ENCODE assay signal across 16 cellular contexts in the genomic region with DNA sequence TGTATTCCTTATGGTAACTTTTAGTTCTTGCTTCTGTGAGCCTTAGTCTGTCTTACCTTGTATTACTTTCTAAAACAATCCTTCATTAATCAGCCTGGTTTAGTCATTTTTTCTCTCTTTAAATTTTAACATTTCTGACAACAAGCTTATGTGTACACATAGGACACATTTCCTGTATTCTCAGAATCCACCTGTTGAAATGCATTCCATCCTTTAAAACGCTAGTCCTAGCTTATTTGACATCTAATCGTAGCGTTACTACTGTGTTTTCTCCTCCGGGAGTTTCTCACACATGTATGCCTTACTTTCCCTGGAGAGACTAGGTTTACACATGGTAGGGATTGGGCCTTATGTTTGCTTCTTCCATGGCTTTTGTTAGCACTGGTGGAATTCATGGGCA. TPM values are rescaled to one million over a fixed set of nuclear protein-coding genes. Genes with fewer than 3 reads are reported as not detected.
DNase-seq lines count a peak whose midpoint lies in the region; ATAC-seq, FAIRE-seq and TF ChIP-seq lines count a peak whose summit lies in the region.
"Had no signal": no experiment of that assay in that cellular context is flagged by ENCODE, and none has a peak within 500 bp of the region (broad histone marks: within the 10 kb centered on the region; RNA-seq: fewer than 3 reads in every experiment).

No MANE protein-coding gene starts in this region.

- peak overlapping the region; percentile 77 for H2BK20ac ChIP-seq in H1 (ENCODE audit: low read length)

- H3K4me1 Mint-ChIP-seq in activated CD8-positive, alpha-beta memory T cell treated with anti-CD3 and anti-CD28 coated beads, Interleukin-2, amount 10 ng/mL, durations not matched to agents 7 days and 5 days, result peaks cover 50% of the 10 kb centered on the region

- no peaks in the 10 kb centered on the region for H3K27me3 Mint-ChIP-seq in activated CD8-positive, alpha-beta memory T cell treated with anti-CD3 and anti-CD28 coated beads, Interleukin-2, amount 10 ng/mL, durations not matched to agents 7 days and 5 days

- no peak overlapping the region for H4K8ac ChIP-seq in H1 (ENCODE audit: extremely low read depth, insufficient read depth, low read length)

- no peaks in the 10 kb centered on the region for H3F3A ChIP-seq in Loucy (ENCODE audit: low read depth)

- peaks cover 43% of the 10 kb centered on the region for H3K4me1 ChIP-seq in Loucy (ENCODE audit: insufficient read depth, low read length, poor library complexity, severe bottlenecking)
- H3K4me1 ChIP-seq in H1 (replicated peaks in 1 of 4; ENCODE audit: control insufficient read depth in 3 of 4, insufficient read depth in 4 of 4, low read length in 3 of 4), result peaks cover 2 to 24% (median 6%) of the 10 kb centered on the region in 4 experiments; a peak in 3 of 7 replicates
- H3K4me1 ChIP-seq in sigmoid colon, result peaks cover 0 to 76% (median 65%) of the 10 kb centered on the region in 4 donors

- H2BK5ac ChIP-seq in H1 (ENCODE audit: low read depth, low read length), result no peak overlapping the region

- H4K91ac ChIP-seq in H1 (replicated peaks; ENCODE audit: insufficient read length, low read length), result no peak overlapping the region

- H3K4me3 Mint-ChIP-seq in activated CD8-positive, alpha-beta memory T cell treated with anti-CD3 and anti-CD28 coated beads, Interleukin-2, amount 10 ng/mL, durations not matched to agents 7 days and 5 days, result no peak overlapping the region

- TF ChIP-seq POLR2A in H1 (IDR thresholded peaks at IDR 0.05; ENCODE audit: control extremely low read depth in 1 of 2, low read depth in 2 of 2, low read length in 2 of 2) (no peak), sigmoid colon (IDR thresholded peaks at IDR 0.05) (no peak), lower leg skin (IDR thresholded peaks at IDR 0.05) (no peak)

- no peak for ATAC-seq in activated CD8-positive, alpha-beta memory T cell treated with anti-CD3 and anti-CD28 coated beads, Interleukin-2, amount 10 ng/mL, durations not matched to agents 7 days and 5 days
- no peak for ATAC-seq in HG03565 (IDR thresholded peaks at IDR 0.05; ENCODE audit: unreplicated experiment)
- ATAC-seq: psoas muscle had no signal

- H3K79me1 ChIP-seq in H1 (ENCODE audit: low read depth, low read length), result no peaks in the 10 kb centered on the region

- H2BK15ac ChIP-seq in H1 (ENCODE audit: low read length), result peak overlapping the region; percentile 72; the same call in 1 of the 2 replicates

- H3K79me2 ChIP-seq in Loucy (ENCODE audit: insufficient read depth, low read length) (peaks cover 90% of the 10 kb centered on the region), H1 (ENCODE audit: control insufficient read depth in 1 of 2, insufficient read depth in 2 of 2, low read length in 2 of 2) (peaks cover 17 to 89% of the 10 kb centered on the region in 2 experiments; a peak in 3 of 4 replicates)

- H3K18ac ChIP-seq in H1 (ENCODE audit: extremely low read depth, low read length), result no peak overlapping the region

- no peak for FAIRE-seq in H1 (lab: Jason Lieb, UNC)

- DNase-seq in activated CD8-positive, alpha-beta memory T cell treated with anti-CD3 and anti-CD28 coated beads, Interleukin-2, amount 10 ng/mL, durations not matched to agents 7 days and 5 days, result no peak
- no peak for DNase-seq in activated CD8-positive, alpha-beta memory T cell treated with anti-CD3 and anti-CD28 coated beads, Interleukin-2, amount 50 U/mL, for 4 hours
- DNase-seq in H1 (ENCODE audit: low read depth in 1 of 2, low spot score in 2 of 2), result no peak
- no peak for DNase-seq in sigmoid colon
- DNase-seq in lower leg skin (ENCODE audit: low spot score in 2 of 2), result no peak
- no peak for DNase-seq in NCI-H2196 treated with DMSO at 0.1 percent for 48 hours (lab: John Stamatoyannopoulos, UW; ENCODE audit: unreplicated experiment)
- DNase-seq: ACHN; activated CD4-positive, CD25-positive, alpha-beta regulatory T cell; kidney glomerular epithelial cell; NCI-H2029 treated with DMSO at 0.1 percent for 48 hours; NCI-H526 treated with DMSO at 0.1 percent for 48 hours; psoas muscle; SW 1271 had no signal

- H2AFZ ChIP-seq in Loucy (ENCODE audit: low read length) (no peak overlapping the region), H1 (ENCODE audit: low read length) (no peak overlapping the region)

- H3K9me3 ChIP-seq in Loucy (ENCODE audit: insufficient read depth, low read depth, low read length) (no peaks in the 10 kb centered on the region), H1 (ENCODE audit: insufficient read depth in 2 of 2, low read depth in 1 of 2, low read length in 1 of 2) (no peaks in the 10 kb centered on the region), sigmoid colon (no peaks in the 10 kb centered on the region)
- H3K9me3 ChIP-seq: psoas muscle, suprapubic skin had no signal

- no peaks in the 10 kb centered on the region for H3K9me3 Mint-ChIP-seq in activated CD8-positive, alpha-beta memory T cell treated with anti-CD3 and anti-CD28 coated beads, Interleukin-2, amount 10 ng/mL, durations not matched to agents 7 days and 5 days (ENCODE audit: low read depth)

- no peak for TF ChIP-seq RAD21 in H1 (IDR thresholded peaks at IDR 0.05 in 1 of 2, conservative IDR thresholded peaks at IDR 0.05 in 1 of 2; ENCODE audit: low read depth in 2 of 2, low read length in 2 of 2)

- TF ChIP-seq EP300 in H1 (IDR thresholded peaks at IDR 0.05; ENCODE audit: borderline replicate concordance in 1 of 2, low read depth in 2 of 2, low read length in 2 of 2) (no peak), sigmoid colon (IDR thresholded peaks at IDR 0.05) (no peak)

- 74% methylated on average over 4 of the region's 4 CpGs; no CpG with 5 or more reads in 1 of the 2 experiments for WGBS in H1 (ENCODE audit: extremely low coverage in 1 of 2, insufficient coverage in 1 of 2, insufficient read length in 1 of 2, insufficient replicate concordance in 2 of 2, low coverage in 1 of 2, low lambda C conversion rate in 2 of 2, missing lambda C conversion rate in 1 of 2), 2 experiments
- WGBS in sigmoid colon, 2 donors, result 81 to 86% methylated on average over 4 of the region's 4 CpGs
- WGBS in lower leg skin, 2 donors, result 86 to 88% methylated on average over 4 of the region's 4 CpGs

- H2AK5ac ChIP-seq in H1 (ENCODE audit: low read depth, low read length), result no peak overlapping the region

- intact Hi-C loops in sigmoid colon (cut with DNase I), result loop anchor here (5.0 to 10.0 kb wide), 2 partner anchors 443 to 1470 kb away; a partner anchor contains a TSS
- intact Hi-C loops in lower leg skin (cut with DNase I; ENCODE audit: low total_unique reads), result no loop called here

- no peak overlapping the region for H3K23ac ChIP-seq in H1 (ENCODE audit: insufficient read length)

- TF ChIP-seq CTCF in Loucy (conservative IDR thresholded peaks at IDR 0.05; ENCODE audit: low read length), result no peak
- TF ChIP-seq CTCF in H1 (IDR thresholded peaks at IDR 0.05; ENCODE audit: control extremely low read depth in 1 of 3, insufficient read depth in 1 of 3, low read depth in 1 of 3, low read length in 3 of 3), result no peak
- no peak for TF ChIP-seq CTCF in sigmoid colon (IDR thresholded peaks at IDR 0.05)
- no peak for TF ChIP-seq CTCF in lower leg skin (IDR thresholded peaks at IDR 0.05)

- no peak overlapping the region for H3K14ac ChIP-seq in H1 (ENCODE audit: insufficient read length)

- H3K36me3 Mint-ChIP-seq in activated CD8-positive, alpha-beta memory T cell treated with anti-CD3 and anti-CD28 coated beads, Interleukin-2, amount 10 ng/mL, durations not matched to agents 7 days and 5 days, result peaks cover 50% of the 10 kb centered on the region

- H4K20me1 ChIP-seq in Loucy (ENCODE audit: insufficient read depth, low read length, poor library complexity, severe bottlenecking), result peaks cover 78% of the 10 kb centered on the region
- peaks cover 0 to 2% of the 10 kb centered on the region in 2 experiments for H4K20me1 ChIP-seq in H1 (replicated peaks in 1 of 2; ENCODE audit: control insufficient read depth in 1 of 2, insufficient read depth in 2 of 2, low read length in 2 of 2)

- peak overlapping the region; percentile 62 for H3K4me3 ChIP-seq in Loucy (ENCODE audit: low read length, poor library complexity, severe bottlenecking)
- peak overlapping the region in 2 of 4 experiments; percentile 6 to 46; a peak in 3 of 8 replicates for H3K4me3 ChIP-seq in H1 (ENCODE audit: extremely low read depth in 1 of 4, insufficient read depth in 2 of 4, low read depth in 3 of 4, low read length in 4 of 4)
- no peak overlapping the region for H3K4me3 ChIP-seq in sigmoid colon
- H3K4me3 ChIP-seq in lower leg skin (ENCODE audit: low read depth, poor library complexity, severe bottlenecking), result no peak overlapping the region
- H3K4me3 ChIP-seq: psoas muscle, suprapubic skin had no signal

- H4K5ac ChIP-seq in H1 (ENCODE audit: insufficient read length, low read depth, low read length), result no peak overlapping the region

- H3K4me2 ChIP-seq in Loucy (ENCODE audit: low read depth, low read length, poor library complexity, severe bottlenecking), result peak overlapping the region; percentile 96
- H3K4me2 ChIP-seq in H1 (ENCODE audit: insufficient read depth in 1 of 2, low read depth in 2 of 2, low read length in 2 of 2), result peak overlapping the region; percentile 50 to 58

- CTCF ChIA-PET in activated CD8-positive, alpha-beta memory T cell treated with anti-CD3 and anti-CD28 coated beads, Interleukin-2, amount 10 ng/mL, durations not matched to agents 7 days and 5 days (lab: Charles Lee), result interaction anchor here (0.8 kb wide), 1 partner anchor 13 kb away, joined by 3 read pairs; no protein-coding TSS in a partner anchor
- CTCF ChIA-PET in H1 (lab: Charles Lee; ENCODE audit: partially characterized antibody), result interaction anchor here (0.6 to 0.7 kb wide), 2 partner anchors 22 to 904 kb away, joined by 3 read pairs; no protein-coding TSS in a partner anchor

- no peak overlapping the region for H2BK120ac ChIP-seq in H1 (replicated peaks; ENCODE audit: low read depth, low read length)

- no peaks in the 10 kb centered on the region for H3K9me2 ChIP-seq in Loucy (replicated peaks; ENCODE audit: low read depth, low read length)

- peaks cover 6% of the 10 kb centered on the region for H3K23me2 ChIP-seq in H1 (ENCODE audit: low read depth, low read length)

- H3K56ac ChIP-seq in H1 (replicated peaks; ENCODE audit: insufficient read length, low read depth, low read length), result no peak overlapping the region

- H2BK12ac ChIP-seq in H1 (ENCODE audit: low read depth, low read length), result no peak overlapping the region

- no peak overlapping the region for H3K9ac ChIP-seq in Loucy (ENCODE audit: low read depth, low read length, poor library complexity, severe bottlenecking)
- H3K9ac ChIP-seq in H1 (replicated peaks in 1 of 4; ENCODE audit: extremely low read depth in 1 of 4, low read depth in 3 of 4, low read length in 3 of 4), result peak overlapping the region in 1 of 4 experiments; percentile 43; a peak in 1 of 7 replicates

- H3K27ac Mint-ChIP-seq in activated CD8-positive, alpha-beta memory T cell treated with anti-CD3 and anti-CD28 coated beads, Interleukin-2, amount 10 ng/mL, durations not matched to agents 7 days and 5 days, result peak overlapping the region; percentile 8

- POLR2A ChIA-PET in H1 (lab: Charles Lee; ENCODE audit: partially characterized antibody), result interaction anchor here (0.9 to 6.7 kb wide), 5 partner anchors 9 to 491 kb away, joined by 3 to 83 read pairs (median 4); no protein-coding TSS in a partner anchor

- peaks cover 40% of the 10 kb centered on the region for H3K36me3 ChIP-seq in Loucy (ENCODE audit: insufficient read depth, low read length)
- peaks cover 4 to 60% (median 25%) of the 10 kb centered on the region in 4 experiments; a peak in 6 of 8 replicates for H3K36me3 ChIP-seq in H1 (ENCODE audit: control insufficient read depth in 2 of 4, insufficient read depth in 4 of 4, low read length in 3 of 4)
- H3K36me3 ChIP-seq in sigmoid colon, result peaks cover 0 to 37% (median 3%) of the 10 kb centered on the region in 4 donors

- H3K4ac ChIP-seq in H1 (replicated peaks; ENCODE audit: insufficient read length, low read depth, low read length), result no peak overlapping the region

- H3K27me3 ChIP-seq in Loucy (ENCODE audit: insufficient read depth, low read length, poor library complexity, severe bottlenecking) (no peaks in the 10 kb centered on the region), H1 (replicated peaks in 1 of 4; ENCODE audit: control insufficient read depth in 3 of 4, extremely low read depth in 1 of 4, insufficient read depth in 3 of 4, low read length in 3 of 4) (no peaks in the 10 kb centered on the region), sigmoid colon (no peaks in the 10 kb centered on the region)
- H3K27me3 ChIP-seq: suprapubic skin had no signal

- H3K27ac ChIP-seq in H1 (ENCODE audit: low read depth, low read length), result no peak overlapping the region
- H3K27ac ChIP-seq in sigmoid colon, result peak overlapping the region in 3 of 4 donors; percentile 10 to 60 (median 49)
- H3K27ac ChIP-seq: psoas muscle, suprapubic skin had no signal

RNA-seq across cellular contexts. Expression of a gene that starts 3.8 kb away (rescaled TPM):
- 100 to 1,000 TPM; 157 to 240 TPM for total RNA-seq in activated CD8-positive, alpha-beta memory T cell treated with anti-CD3 and anti-CD28 coated beads, Interleukin-2, amount 10 ng/mL, durations not matched to agents 7 days and 5 days
- total RNA-seq in H1 (2021; fragmentation: NEBNext Ultra II Directional; extraction: Animal tissue kit (Norgen Biotek cat#: 25700)), result 445 TPM in 2 replicates
- 68.2 and 94.4 TPM in 2 replicates for polyA plus RNA-seq in H1 (2011; rRNA removed)
- 178 TPM for polyA plus RNA-seq in H1 (2011; cell fraction: cytosol; rRNA removed)
- polyA plus RNA-seq in H1 (2011; cell fraction: nucleus; rRNA removed), result 83.3 TPM
- polyA plus RNA-seq in H1 (2012, experiment 1 of 2), result 228 to 439 TPM (median 275 TPM) in 4 replicates
- 39.4 TPM for polyA plus RNA-seq in H1 (2012, experiment 2 of 2)
- 374 TPM for polyA plus RNA-seq in H1 (2013, experiment 1 of 2)
- polyA plus RNA-seq in H1 (2013, experiment 2 of 2), result 374 TPM
- polyA minus RNA-seq in H1 (2011; rRNA and poly(A)+ RNA removed), result 216 and 217 TPM in 2 replicates
- polyA minus RNA-seq in H1 (2011; cell fraction: cytosol; rRNA and poly(A)+ RNA removed), result 142 TPM
- 125 TPM for polyA minus RNA-seq in H1 (2011; cell fraction: nucleus; rRNA and poly(A)+ RNA removed)
- total RNA-seq in sigmoid colon, result 100 to 1,000 TPM; 110 to 128 (median 115) TPM
- 100 to 1,000 TPM in 2 of 3 donors, 10 to 100 TPM in 1; 81.7 to 151 (median 121) TPM for polyA plus RNA-seq in sigmoid colon
- total RNA-seq in lower leg skin, result 10 to 100 TPM; 29.3 to 40.4 (median 38.9) TPM
